ENCODE assay signal across 8 cellular contexts in the genomic region with DNA sequence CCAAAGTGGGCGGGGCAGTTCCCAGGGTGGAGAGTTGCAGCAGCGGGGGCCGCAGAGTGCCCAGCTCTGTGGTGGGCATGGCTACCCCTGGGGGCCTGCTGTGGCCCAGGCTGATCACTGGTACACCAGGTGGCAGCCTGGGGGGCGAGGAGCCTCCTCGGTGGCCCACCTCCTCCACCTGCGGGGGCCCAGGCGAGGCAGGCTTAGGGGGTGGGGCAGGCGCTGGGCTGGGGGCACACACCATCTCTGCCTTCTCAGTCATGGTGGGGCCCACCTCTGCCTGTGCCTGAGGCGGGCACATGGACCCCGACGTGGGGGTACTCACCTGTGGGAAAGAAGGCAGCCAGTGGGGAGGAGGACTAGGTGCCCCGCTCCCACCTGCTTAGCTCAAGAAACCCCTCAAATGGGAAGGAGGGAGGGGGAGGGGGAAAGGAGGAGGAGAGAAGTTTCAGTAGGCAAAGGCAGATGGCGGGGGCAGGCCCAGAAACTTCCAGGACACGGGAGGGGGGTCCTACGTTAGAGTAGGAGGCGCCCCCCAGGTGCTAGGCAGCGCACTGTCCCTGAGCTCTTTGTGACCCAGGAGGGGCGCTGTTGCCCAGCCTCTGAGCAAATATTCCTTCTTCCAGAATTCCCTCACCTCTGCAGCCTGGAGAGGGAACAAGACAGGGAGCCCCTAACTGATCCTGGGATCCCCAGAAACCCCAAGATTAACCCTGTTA. TPM values are rescaled to one million over a fixed set of nuclear protein-coding genes. Genes with fewer than 3 reads are reported as not detected.
DNase-seq lines count a peak whose midpoint lies in the region; ATAC-seq and TF ChIP-seq lines count a peak whose summit lies in the region.

No MANE protein-coding gene starts in this region.

- no peaks in the 10 kb centered on the region for H3K9me3 Mint-ChIP-seq in activated CD8-positive, alpha-beta T cell treated with anti-CD3 and anti-CD28 coated beads, Interleukin-2, amount 10 ng/mL, durations not matched to agents 7 days and 5 days (ENCODE audit: insufficient read depth)

- TF ChIP-seq CTCF in cardiac muscle cell (IDR thresholded peaks at IDR 0.05; ENCODE audit: low read depth, low read length) (peak; percentile 29), upper lobe of right lung (IDR thresholded peaks at IDR 0.05) (peak; percentile 43)

- peaks cover 8% of the 10 kb centered on the region for H3K36me3 Mint-ChIP-seq in activated CD8-positive, alpha-beta T cell treated with anti-CD3 and anti-CD28 coated beads, Interleukin-2, amount 10 ng/mL, durations not matched to agents 7 days and 5 days (ENCODE audit: low read depth)

- H3K9me3 ChIP-seq in cardiac muscle cell (ENCODE audit: low read depth) (no peaks in the 10 kb centered on the region), upper lobe of right lung (no peaks in the 10 kb centered on the region)

- no peak overlapping the region for H3K27ac Mint-ChIP-seq in activated CD8-positive, alpha-beta T cell treated with anti-CD3 and anti-CD28 coated beads, Interleukin-2, amount 10 ng/mL, durations not matched to agents 7 days and 5 days

- peaks cover 58% of the 10 kb centered on the region for H3K4me1 Mint-ChIP-seq in activated CD8-positive, alpha-beta T cell treated with anti-CD3 and anti-CD28 coated beads, Interleukin-2, amount 10 ng/mL, durations not matched to agents 7 days and 5 days (ENCODE audit: low read depth)

- no peak overlapping the region for H3K4me3 ChIP-seq in cardiac muscle cell
- peak overlapping the region; percentile 55 for H3K4me3 ChIP-seq in upper lobe of right lung

- DNase-seq in cardiac muscle cell (ENCODE audit: low read depth in 1 of 2, low spot score in 1 of 2): no peak
- DNase-seq in Right ventricle myocardium superior: no peak
- no peak for DNase-seq in activated CD8-positive, alpha-beta T cell treated with anti-CD3 and anti-CD28 coated beads, Interleukin-2, amount 10 ng/mL, durations not matched to agents 7 days and 5 days
- DNase-seq in upper lobe of right lung: no peak
- DNase-seq in hepatic stellate cell (ENCODE audit: low spot score): no peak
- no peak for DNase-seq in stimulated activated CD4-positive, alpha-beta T cell treated with anti-CD3 and anti-CD28 coated beads, Interleukin-4, amount 100 ng/mL, for 4 hours

- H3K4me1 ChIP-seq in cardiac muscle cell (ENCODE audit: low read depth): peaks cover 7% of the 10 kb centered on the region
- peaks cover 57% of the 10 kb centered on the region for H3K4me1 ChIP-seq in upper lobe of right lung

- CTCF ChIA-PET in activated CD8-positive, alpha-beta T cell treated with anti-CD3 and anti-CD28 coated beads, Interleukin-2, amount 10 ng/mL, durations not matched to agents 7 days and 5 days (lab: Charles Lee): interaction anchor here (2.8 kb wide), 1 partner anchor 123 kb away, joined by 7 read pairs; no protein-coding TSS in a partner anchor

- ATAC-seq in Right ventricle myocardium superior (ENCODE audit: poor library complexity) (no peak), upper lobe of right lung (no peak), HG02852 (IDR thresholded peaks at IDR 0.05; ENCODE audit: unreplicated experiment) (no peak)
- no peak for ATAC-seq in activated CD8-positive, alpha-beta T cell treated with anti-CD3 and anti-CD28 coated beads, Interleukin-2, amount 10 ng/mL, durations not matched to agents 7 days and 5 days

- H3K4me3 Mint-ChIP-seq in activated CD8-positive, alpha-beta T cell treated with anti-CD3 and anti-CD28 coated beads, Interleukin-2, amount 10 ng/mL, durations not matched to agents 7 days and 5 days: peak overlapping the region; percentile 45

- no peak overlapping the region for H3K27ac ChIP-seq in cardiac muscle cell
- peak overlapping the region; percentile 82 for H3K27ac ChIP-seq in layer of hippocampus (ENCODE audit: low read depth, low read length)
- peak overlapping the region; percentile 89 for H3K27ac ChIP-seq in upper lobe of right lung

- intact Hi-C loops in Right ventricle myocardium superior (cut with DNase I) (no loop called here), upper lobe of right lung (cut with DNase I) (no loop called here)

- no peaks in the 10 kb centered on the region for H3K36me3 ChIP-seq in cardiac muscle cell
- H3K36me3 ChIP-seq in upper lobe of right lung: no peaks in the 10 kb centered on the region

- H3K27me3 ChIP-seq in cardiac muscle cell (peaks cover 58% of the 10 kb centered on the region), layer of hippocampus (ENCODE audit: control insufficient read depth, insufficient read depth, low read length) (no peaks in the 10 kb centered on the region), upper lobe of right lung (no peaks in the 10 kb centered on the region)

- H3K27me3 Mint-ChIP-seq in activated CD8-positive, alpha-beta T cell treated with anti-CD3 and anti-CD28 coated beads, Interleukin-2, amount 10 ng/mL, durations not matched to agents 7 days and 5 days (ENCODE audit: low read depth): peaks cover 26% of the 10 kb centered on the region

- POLR2A ChIA-PET in activated CD8-positive, alpha-beta T cell treated with anti-CD3 and anti-CD28 coated beads, Interleukin-2, amount 10 ng/mL, durations not matched to agents 7 days and 5 days (lab: Charles Lee): interaction anchor here (1.3 to 2.0 kb wide), 2 partner anchors 51 to 57 kb away, joined by 4 read pairs; no protein-coding TSS in a partner anchor

RNA-seq across cellular contexts. Expression of a gene that starts 1.6 kb away (rescaled TPM):
- total RNA-seq in cardiac muscle cell (5.6 and 6.3 TPM in 2 replicates), Right ventricle myocardium superior (7.2 TPM), upper lobe of right lung (21.8 TPM)
- polyA plus RNA-seq in cardiac muscle cell: 4.3 and 4.6 TPM in 2 replicates
- 1 to 10 TPM; 3.3 to 3.8 TPM for total RNA-seq in activated CD8-positive, alpha-beta T cell treated with anti-CD3 and anti-CD28 coated beads, Interleukin-2, amount 10 ng/mL, durations not matched to agents 7 days and 5 days

RNA-seq across cellular contexts. Expression of a gene that starts 15.5 kb away (rescaled TPM):
- 45.9 and 48.5 TPM in 2 replicates for total RNA-seq in cardiac muscle cell
- 37.7 and 56.0 TPM in 2 replicates for polyA plus RNA-seq in cardiac muscle cell
- total RNA-seq in Right ventricle myocardium superior: 18.4 TPM
- 10 to 100 TPM; 59.8 to 60.3 TPM for total RNA-seq in activated CD8-positive, alpha-beta T cell treated with anti-CD3 and anti-CD28 coated beads, Interleukin-2, amount 10 ng/mL, durations not matched to agents 7 days and 5 days
- 33.7 TPM for total RNA-seq in upper lobe of right lung

RNA-seq across cellular contexts. Expression of a gene that starts 17.0 kb away (rescaled TPM):
- total RNA-seq in cardiac muscle cell: 75.1 and 93.7 TPM in 2 replicates
- 9.8 and 13.3 TPM in 2 replicates for polyA plus RNA-seq in cardiac muscle cell
- total RNA-seq in Right ventricle myocardium superior: 44.6 TPM
- 10 to 100 TPM; 74.6 to 84.8 TPM for total RNA-seq in activated CD8-positive, alpha-beta T cell treated with anti-CD3 and anti-CD28 coated beads, Interleukin-2, amount 10 ng/mL, durations not matched to agents 7 days and 5 days
- 39.8 TPM for total RNA-seq in upper lobe of right lung

RNA-seq across cellular contexts. Expression of a gene that starts 49.1 kb away (rescaled TPM):
- 95.5 and 110 TPM in 2 replicates for total RNA-seq in cardiac muscle cell
- 65.2 and 71.1 TPM in 2 replicates for polyA plus RNA-seq in cardiac muscle cell
- 38.2 TPM for total RNA-seq in Right ventricle myocardium superior
- 10 to 100 TPM; 68.4 to 69.2 TPM for total RNA-seq in activated CD8-positive, alpha-beta T cell treated with anti-CD3 and anti-CD28 coated beads, Interleukin-2, amount 10 ng/mL, durations not matched to agents 7 days and 5 days
- 65.4 TPM for total RNA-seq in upper lobe of right lung

RNA-seq across cellular contexts. Expression of a gene that starts 49.2 kb away (rescaled TPM):
- total RNA-seq in cardiac muscle cell (60.3 and 110 TPM in 2 replicates), Right ventricle myocardium superior (17.7 TPM), upper lobe of right lung (104 TPM)
- 77.6 and 88.9 TPM in 2 replicates for polyA plus RNA-seq in cardiac muscle cell
- total RNA-seq in activated CD8-positive, alpha-beta T cell treated with anti-CD3 and anti-CD28 coated beads, Interleukin-2, amount 10 ng/mL, durations not matched to agents 7 days and 5 days: 100 to 1,000 TPM; 203 to 210 TPM
